Comparison of ENCODE assay signal across 9 cellular contexts in genomic region chr19:1240925-1241324, GRCh38. TPM values are rescaled to one million over a fixed set of nuclear protein-coding genes. Genes with fewer than 3 reads are reported as not detected.
DNase-seq lines count a peak whose midpoint lies in the region; ATAC-seq, FAIRE-seq and TF ChIP-seq lines count a peak whose summit lies in the region.
"Had no signal": no experiment of that assay in that cellular context is flagged by ENCODE, and none has a peak within 500 bp of the region (broad histone marks: within the 10 kb centered on the region; RNA-seq: fewer than 3 reads in every experiment).

No MANE protein-coding gene starts in this region.

- H3K9ac ChIP-seq in HUES6 (ENCODE audit: low read length) (no peak overlapping the region), K562 (ENCODE audit: insufficient read depth in 1 of 2, low read depth in 2 of 2, low read length in 2 of 2) (peak overlapping the region; percentile 86 to 98; a peak in 3 of 4 replicates)

- in situ Hi-C loops in K562 (cut with MboI): loop anchor here (5.0 to 25.0 kb wide), 2 partner anchors 319 to 479 kb away; partner anchors contain the start of gene MISP

- H2AFZ ChIP-seq in K562 (ENCODE audit: low read depth, low read length): peak overlapping the region; percentile 69

- H3K9me3 ChIP-seq in AG04450 (ENCODE audit: control insufficient read depth, insufficient read depth, low read length) (no peaks in the 10 kb centered on the region), HUES6 (ENCODE audit: control insufficient read depth, insufficient read depth, low read depth, low read length) (no peaks in the 10 kb centered on the region), K562 (replicated peaks; ENCODE audit: control insufficient read depth, insufficient read depth, low read depth, low read length) (no peaks in the 10 kb centered on the region)

- peaks cover 4% of the 10 kb centered on the region for H3K9me1 ChIP-seq in K562 (ENCODE audit: control insufficient read depth, insufficient read depth, low read length)

- no peaks in the 10 kb centered on the region for H3K36me3 Mint-ChIP-seq in nephron (ENCODE audit: low read depth)

- H3K79me2 ChIP-seq in K562 (ENCODE audit: control insufficient read depth, insufficient read depth, low read length): peaks cover 50% of the 10 kb centered on the region

- no peak for TF ChIP-seq POLR2A in K562 (conservative IDR thresholded peaks at IDR 0.05)

- H3K4me1 ChIP-seq in HUES6 (ENCODE audit: control insufficient read depth, insufficient read depth, low read length) (peaks cover 22% of the 10 kb centered on the region), K562 (replicated peaks in 1 of 2; ENCODE audit: control insufficient read depth in 2 of 2, insufficient read depth in 2 of 2, low read length in 2 of 2) (peaks cover 43 to 98% of the 10 kb centered on the region in 2 experiments)

- POLR2A ChIA-PET in AG04450 (lab: Yijun Ruan, JAX): interaction anchor here (0.8 to 2.6 kb wide), 5 partner anchors 12 to 219 kb away, joined by 3 to 42 read pairs (median 5); partner anchors contain the start of genes CIRBP and RNU6-2
- POLR2A ChIA-PET in K562 (lab: Yijun Ruan, JAX): interaction anchor here (0.6 to 5.6 kb wide), 8 partner anchors 28 to 1284 kb away, joined by 3 to 90 read pairs (median 4); partner anchors contain the start of gene CIRBP

- no peak overlapping the region for H3K4me3 ChIP-seq in AG04450 (ENCODE audit: low read depth, low read length)
- H3K4me3 ChIP-seq in HUES6 (ENCODE audit: low read depth, low read length): peak overlapping the region; percentile 89; the same call in 1 of the 2 replicates
- H3K4me3 ChIP-seq in K562: 0 out of 2 replicates have a peak overlapping the region, but pooled peaks have one; percentile 100

- ATAC-seq in K562: no peak

- no peaks in the 10 kb centered on the region for H3K27me3 ChIP-seq in AG04450 (ENCODE audit: control insufficient read depth, insufficient read depth, low read length)
- H3K27me3 ChIP-seq in HUES6 (ENCODE audit: control insufficient read depth, insufficient read depth, low read length): no peaks in the 10 kb centered on the region
- no peaks in the 10 kb centered on the region for H3K27me3 ChIP-seq in K562 (ENCODE audit: control insufficient read depth in 2 of 2, insufficient read depth in 2 of 2, low read length in 2 of 2)
- H3K27me3 ChIP-seq: foreskin keratinocyte had no signal

- H3K27ac ChIP-seq in AG04450 (ENCODE audit: low read depth, low read length): peak overlapping the region; percentile 57
- H3K27ac ChIP-seq in HUES6 (ENCODE audit: low read depth, low read length): no peak overlapping the region
- H3K27ac ChIP-seq in K562 (ENCODE audit: extremely low read depth, low read depth, low read length): peak overlapping the region; percentile 89; the same call in 2 of the 3 replicates

- BruUV-seq in K562 (replicated peaks; lab: Mats Ljungman, UMichigan): no TSS peak

- peak overlapping the region; percentile 82 to 89 (median 84) for H3K4me3 Mint-ChIP-seq in nephron

- 61% methylated on average over 15 of the region's 15 CpGs for WGBS in K562 (ENCODE audit: insufficient coverage, low coverage, missing lambda C conversion rate)

- H4K20me1 ChIP-seq in K562 (replicated peaks; ENCODE audit: control insufficient read depth, insufficient read depth, low read length): 0 out of 2 replicates have a peak, but pooled peaks cover 5% of the 10 kb centered on the region

- no peaks in the 10 kb centered on the region for H3K9me3 Mint-ChIP-seq in nephron

- H3K27me3 Mint-ChIP-seq in nephron (ENCODE audit: low read depth): no peaks in the 10 kb centered on the region

- no peak for TF ChIP-seq EP300 in K562 (IDR thresholded peaks at IDR 0.05; ENCODE audit: low read length)

- peaks cover 25% of the 10 kb centered on the region for H3K4me1 Mint-ChIP-seq in nephron

- H3K4me2 ChIP-seq in K562 (ENCODE audit: insufficient read depth, low read length): peak overlapping the region; percentile 96

- no peak for FAIRE-seq in K562 (lab: Jason Lieb, UNC)

- TF ChIP-seq RAD21 in K562 (CRISPR knock-in tag; conservative IDR thresholded peaks at IDR 0.05 in 1 of 2, IDR thresholded peaks at IDR 0.05 in 1 of 2): no peak

- H3K36me3 ChIP-seq in HUES6 (ENCODE audit: control insufficient read depth, insufficient read depth, low read length) (peaks cover 1% of the 10 kb centered on the region; the same call in 1 of the 2 replicates), K562 (ENCODE audit: control insufficient read depth, insufficient read depth, low read length) (peaks cover 34% of the 10 kb centered on the region; the same call in 2 of the 3 replicates)

- CTCF ChIA-PET in AG04450 (lab: Charles Lee) (interaction anchor here (0.7 to 7.1 kb wide), 11 partner anchors 12 to 221 kb away, joined by 3 to 224 read pairs (median 3); partner anchors contain the start of gene CIRBP), K562 (lab: Yijun Ruan, JAX; ENCODE audit: low intra/inter-chr PET ratio) (interaction anchor here (1.1 to 4.8 kb wide), 3 partner anchors 19 to 319 kb away, joined by 3 to 29 read pairs (median 21); no protein-coding TSS in a partner anchor)

- intact Hi-C loops in K562 (cut with micrococcal nuclease): loop anchor here (1.0 to 5.0 kb wide), 3 partner anchors 128 to 379 kb away; no protein-coding TSS in a partner anchor

- H3K27ac Mint-ChIP-seq in nephron: peak overlapping the region; percentile 82 to 85 (median 85)

- DNase-seq in AG04450 (ENCODE audit: low read depth, low spot score) (no peak), K562 (ENCODE audit: extremely low read depth in 1 of 4, low spot score in 3 of 4) (no peak), NCI-H1048 (lab: John Stamatoyannopoulos, UW) (no peak), COLO668 (lab: John Stamatoyannopoulos, UW; ENCODE audit: unreplicated experiment) (no peak), cerebellar nuclear complex (lab: John Stamatoyannopoulos, UW) (no peak)
- DNase-seq in activated effector memory CD4-positive, alpha-beta T cell treated with Interleukin-2 at 50 U/mL for 16 hours: no peak

- TF ChIP-seq CTCF in AG04450 (IDR thresholded peaks at IDR 0.05; ENCODE audit: low read depth, low read length) (no peak), K562 (IDR thresholded peaks at IDR 0.05 in 2 of 3, conservative IDR thresholded peaks at IDR 0.05 in 1 of 3; ENCODE audit: insufficient read depth in 2 of 3, low read depth in 1 of 3, low read length in 3 of 3) (no peak), nephron (IDR thresholded peaks at IDR 0.05; ENCODE audit: unreplicated experiment in 3 of 3) (no peak)

RNA-seq across cellular contexts. Expression of gene ATP5F1D, which starts 0.6 kb away (rescaled TPM):
- polyA plus RNA-seq in AG04450 (2011; rRNA removed) (36.4 and 55.1 TPM in 2 replicates), K562 (2011; rRNA removed) (36.8 and 58.7 TPM in 2 replicates), K562 (2014; fragmentation: Illumina TruSeq; extraction: Trizol) (18.7 and 106 TPM in 2 replicates), K562 (2014; fragmentation: Nextera tagmentation; extraction: Ambion mirVana) (10 to 100 TPM in 1 of 2 experiments, 1 to 10 TPM in 1; 9.7 to 23.3 TPM), K562 (2014; rRNA removed) (233 and 236 TPM in 2 replicates)
- 19.4 and 21.4 TPM in 2 replicates for polyA minus RNA-seq in AG04450 (2011; rRNA and poly(A)+ RNA removed)
- 42.1 and 110 TPM in 2 replicates for total RNA-seq in K562 (2011; cell fraction: chromatin; rRNA removed; ENCODE audit: low replicate concordance)
- 116 and 129 TPM in 2 replicates for total RNA-seq in K562 (2011; cell fraction: nucleolus; rRNA removed)
- 74.0 and 85.6 TPM in 2 replicates for total RNA-seq in K562 (2011; cell fraction: nucleoplasm; rRNA removed)
- total RNA-seq in K562 (2014; rRNA removed) (135 and 145 TPM in 2 replicates), K562 (2014; rRNA removed; fragmentation: Illumina TruSeq; extraction: Trizol) (3.9 and 4.6 TPM in 2 replicates), K562 (2015; rRNA removed; fragmentation: Illumina TruSeq; extraction: Trizol) (65.2 and 73.0 TPM in 2 replicates), K562 (2021) (409 and 434 TPM in 2 replicates)
- polyA plus RNA-seq in K562 (2011; cell fraction: cytosol; rRNA removed): 119 and 471 TPM in 2 replicates
- polyA plus RNA-seq in K562 (2011; cell fraction: nucleus; rRNA removed): 90.5 and 137 TPM in 2 replicates
- polyA plus RNA-seq in K562 (2012): 278 and 318 TPM in 2 replicates
- polyA minus RNA-seq in K562 (2011; rRNA and poly(A)+ RNA removed): 16.5 and 29.9 TPM in 2 replicates
- polyA minus RNA-seq in K562 (2011; cell fraction: cytosol; rRNA and poly(A)+ RNA removed): 115 and 175 TPM in 2 replicates
- polyA minus RNA-seq in K562 (2011; cell fraction: nucleus; rRNA and poly(A)+ RNA removed): 28.8 and 35.8 TPM in 2 replicates

RNA-seq across cellular contexts. Expression of gene CBARP, which starts 3.1 kb away (rescaled TPM):
- polyA plus RNA-seq in AG04450 (2011; rRNA removed): 1.1 and 1.6 TPM in 2 replicates
- 0.55 and 0.91 TPM in 2 replicates for polyA minus RNA-seq in AG04450 (2011; rRNA and poly(A)+ RNA removed)
- total RNA-seq in K562 (2011; cell fraction: chromatin; rRNA removed; ENCODE audit: low replicate concordance): 2.8 and 13.5 TPM in 2 replicates
- 11.4 and 15.2 TPM in 2 replicates for total RNA-seq in K562 (2011; cell fraction: nucleolus; rRNA removed)
- total RNA-seq in K562 (2011; cell fraction: nucleoplasm; rRNA removed): 4.2 and 6.2 TPM in 2 replicates
- total RNA-seq in K562 (2014; rRNA removed): 3.7 and 3.8 TPM in 2 replicates
- total RNA-seq in K562 (2014; rRNA removed; fragmentation: Illumina TruSeq; extraction: Trizol): 0.18 TPM in 1 of 2 replicates, not detected in the other
- total RNA-seq in K562 (2015; rRNA removed; fragmentation: Illumina TruSeq; extraction: Trizol): 1.3 and 1.4 TPM in 2 replicates
- total RNA-seq in K562 (2021): 6.6 and 8.9 TPM in 2 replicates
- 0.98 and 1.2 TPM in 2 replicates for polyA plus RNA-seq in K562 (2011; rRNA removed)
- 0.84 and 4.5 TPM in 2 replicates for polyA plus RNA-seq in K562 (2011; cell fraction: cytosol; rRNA removed)
- 8.2 and 25.4 TPM in 2 replicates for polyA plus RNA-seq in K562 (2011; cell fraction: nucleus; rRNA removed)
- polyA plus RNA-seq in K562 (2012): 3.1 and 3.3 TPM in 2 replicates
- 0.25 and 2.3 TPM in 2 replicates for polyA plus RNA-seq in K562 (2014; fragmentation: Illumina TruSeq; extraction: Trizol)
- under 1 TPM in 1 of 2 experiments, not detected in 1; 0.03 TPM for polyA plus RNA-seq in K562 (2014; fragmentation: Nextera tagmentation; extraction: Ambion mirVana)
- polyA plus RNA-seq in K562 (2014; rRNA removed): 5.8 and 6.3 TPM in 2 replicates
- 0.11 and 0.15 TPM in 2 replicates for polyA minus RNA-seq in K562 (2011; rRNA and poly(A)+ RNA removed)
- polyA minus RNA-seq in K562 (2011; cell fraction: cytosol; rRNA and poly(A)+ RNA removed): 2.9 and 3.0 TPM in 2 replicates
- polyA minus RNA-seq in K562 (2011; cell fraction: nucleus; rRNA and poly(A)+ RNA removed): 3.0 and 3.8 TPM in 2 replicates

RNA-seq across cellular contexts. Expression of gene MIDN, which starts 7.5 kb away (rescaled TPM):
- polyA plus RNA-seq in AG04450 (2011; rRNA removed): 6.6 and 10.6 TPM in 2 replicates
- 16.1 and 21.3 TPM in 2 replicates for polyA minus RNA-seq in AG04450 (2011; rRNA and poly(A)+ RNA removed)
- total RNA-seq in K562 (2011; cell fraction: chromatin; rRNA removed; ENCODE audit: low replicate concordance): 30.7 and 106 TPM in 2 replicates
- total RNA-seq in K562 (2011; cell fraction: nucleolus; rRNA removed): 81.7 and 90.7 TPM in 2 replicates
- 55.1 and 88.1 TPM in 2 replicates for total RNA-seq in K562 (2011; cell fraction: nucleoplasm; rRNA removed)
- total RNA-seq in K562 (2014; rRNA removed): 13.5 and 20.8 TPM in 2 replicates
- 3.9 and 4.8 TPM in 2 replicates for total RNA-seq in K562 (2014; rRNA removed; fragmentation: Illumina TruSeq; extraction: Trizol)
- 10.1 and 11.0 TPM in 2 replicates for total RNA-seq in K562 (2015; rRNA removed; fragmentation: Illumina TruSeq; extraction: Trizol)
- total RNA-seq in K562 (2021): 120 and 121 TPM in 2 replicates
- polyA plus RNA-seq in K562 (2011; rRNA removed): 7.0 and 10.2 TPM in 2 replicates
- polyA plus RNA-seq in K562 (2011; cell fraction: cytosol; rRNA removed): 14.0 and 26.8 TPM in 2 replicates
- 44.8 and 87.0 TPM in 2 replicates for polyA plus RNA-seq in K562 (2011; cell fraction: nucleus; rRNA removed)
- polyA plus RNA-seq in K562 (2012): 29.5 and 39.8 TPM in 2 replicates
- polyA plus RNA-seq in K562 (2014; fragmentation: Illumina TruSeq; extraction: Trizol): 20.5 and 38.3 TPM in 2 replicates
- polyA plus RNA-seq in K562 (2014; fragmentation: Nextera tagmentation; extraction: Ambion mirVana): 1 to 10 TPM in 1 of 2 experiments, under 1 TPM in 1; 0.17 to 1.5 TPM
- 41.3 and 44.6 TPM in 2 replicates for polyA plus RNA-seq in K562 (2014; rRNA removed)
- polyA minus RNA-seq in K562 (2011; rRNA and poly(A)+ RNA removed): 2.7 and 3.0 TPM in 2 replicates
- polyA minus RNA-seq in K562 (2011; cell fraction: cytosol; rRNA and poly(A)+ RNA removed): 29.9 and 43.2 TPM in 2 replicates
- 28.0 and 34.2 TPM in 2 replicates for polyA minus RNA-seq in K562 (2011; cell fraction: nucleus; rRNA and poly(A)+ RNA removed)

RNA-seq across cellular contexts. Expression of gene CIRBP, which starts 28.2 kb away (rescaled TPM):
- polyA plus RNA-seq in AG04450 (2011; rRNA removed) (269 and 274 TPM in 2 replicates), K562 (2011; rRNA removed) (124 and 166 TPM in 2 replicates), K562 (2014; fragmentation: Illumina TruSeq; extraction: Trizol) (222 and 345 TPM in 2 replicates), K562 (2014; fragmentation: Nextera tagmentation; extraction: Ambion mirVana) (10 to 100 TPM; 20.5 to 21.4 TPM), K562 (2014; rRNA removed) (306 and 327 TPM in 2 replicates)
- 121 and 143 TPM in 2 replicates for polyA minus RNA-seq in AG04450 (2011; rRNA and poly(A)+ RNA removed)
- total RNA-seq in K562 (2011; cell fraction: chromatin; rRNA removed; ENCODE audit: low replicate concordance): 283 and 504 TPM in 2 replicates
- 457 and 483 TPM in 2 replicates for total RNA-seq in K562 (2011; cell fraction: nucleolus; rRNA removed)
- 431 and 450 TPM in 2 replicates for total RNA-seq in K562 (2011; cell fraction: nucleoplasm; rRNA removed)
- total RNA-seq in K562 (2014; rRNA removed) (168 and 249 TPM in 2 replicates), K562 (2014; rRNA removed; fragmentation: Illumina TruSeq; extraction: Trizol) (189 and 200 TPM in 2 replicates), K562 (2015; rRNA removed; fragmentation: Illumina TruSeq; extraction: Trizol) (176 and 206 TPM in 2 replicates), K562 (2021) (181 and 222 TPM in 2 replicates)
- 92.3 and 201 TPM in 2 replicates for polyA plus RNA-seq in K562 (2011; cell fraction: cytosol; rRNA removed)
- 882 and 1,025 TPM in 2 replicates for polyA plus RNA-seq in K562 (2011; cell fraction: nucleus; rRNA removed)
- polyA plus RNA-seq in K562 (2012): 288 and 291 TPM in 2 replicates
- 46.9 and 50.4 TPM in 2 replicates for polyA minus RNA-seq in K562 (2011; rRNA and poly(A)+ RNA removed)
- 50.4 and 50.8 TPM in 2 replicates for polyA minus RNA-seq in K562 (2011; cell fraction: cytosol; rRNA and poly(A)+ RNA removed)
- 117 and 135 TPM in 2 replicates for polyA minus RNA-seq in K562 (2011; cell fraction: nucleus; rRNA and poly(A)+ RNA removed)

RNA-seq across cellular contexts. Expression of gene FAM174C, which starts 34.4 kb away (rescaled TPM):
- polyA plus RNA-seq in AG04450 (2011; rRNA removed) (16.6 and 29.1 TPM in 2 replicates), K562 (2011; rRNA removed) (20.3 and 30.4 TPM in 2 replicates), K562 (2014; fragmentation: Illumina TruSeq; extraction: Trizol) (11.7 and 56.4 TPM in 2 replicates), K562 (2014; fragmentation: Nextera tagmentation; extraction: Ambion mirVana) (1 to 10 TPM in 1 of 2 experiments, under 1 TPM in 1; 0.66 to 2.7 TPM), K562 (2014; rRNA removed) (89.6 and 119 TPM in 2 replicates)
- 3.8 and 4.7 TPM in 2 replicates for polyA minus RNA-seq in AG04450 (2011; rRNA and poly(A)+ RNA removed)
- total RNA-seq in K562 (2011; cell fraction: chromatin; rRNA removed; ENCODE audit: low replicate concordance): 6.3 and 26.6 TPM in 2 replicates
- total RNA-seq in K562 (2011; cell fraction: nucleolus; rRNA removed): 40.9 and 47.0 TPM in 2 replicates
- 20.7 and 26.9 TPM in 2 replicates for total RNA-seq in K562 (2011; cell fraction: nucleoplasm; rRNA removed)
- total RNA-seq in K562 (2014; rRNA removed) (72.2 and 108 TPM in 2 replicates), K562 (2014; rRNA removed; fragmentation: Illumina TruSeq; extraction: Trizol) (1.3 and 2.8 TPM in 2 replicates), K562 (2015; rRNA removed; fragmentation: Illumina TruSeq; extraction: Trizol) (40.3 and 42.6 TPM in 2 replicates), K562 (2021) (81.9 and 85.0 TPM in 2 replicates)
- 58.0 and 177 TPM in 2 replicates for polyA plus RNA-seq in K562 (2011; cell fraction: cytosol; rRNA removed)
- polyA plus RNA-seq in K562 (2011; cell fraction: nucleus; rRNA removed): 28.1 and 53.8 TPM in 2 replicates
- polyA plus RNA-seq in K562 (2012): 65.9 and 75.4 TPM in 2 replicates
- polyA minus RNA-seq in K562 (2011; rRNA and poly(A)+ RNA removed): 4.8 and 6.1 TPM in 2 replicates
- polyA minus RNA-seq in K562 (2011; cell fraction: cytosol; rRNA and poly(A)+ RNA removed): 19.6 and 23.7 TPM in 2 replicates
- 12.0 and 12.8 TPM in 2 replicates for polyA minus RNA-seq in K562 (2011; cell fraction: nucleus; rRNA and poly(A)+ RNA removed)
